In genomic region chr13:65843314-65843731, GRCh38 we compare ENCODE assay signal across 17 cellular contexts.
A peak's percentile ranks its signal among the peaks of the same experiment; 100 is the strongest.
DNase-seq lines count a peak whose midpoint lies in the region; ATAC-seq, FAIRE-seq and TF ChIP-seq lines count a peak whose summit lies in the region.
"Had no signal": no experiment of that assay in that cellular context is flagged by ENCODE, and none has a peak within 500 bp of the region (broad histone marks: within the 10 kb centered on the region; RNA-seq: fewer than 3 reads in every experiment).

No MANE protein-coding gene starts in this region.

- no peak for FAIRE-seq in H1 (lab: Jason Lieb, UNC)
- FAIRE-seq: GM12892, GM19239, H54, HTR-8/SVneo had no signal

- POLR2A ChIA-PET in H1 (lab: Charles Lee; ENCODE audit: partially characterized antibody) = no interaction called here

- H4K91ac ChIP-seq in H1 (replicated peaks; ENCODE audit: insufficient read length, low read length) = no peak overlapping the region

- TF ChIP-seq EP300 in H1 (IDR thresholded peaks at IDR 0.05; ENCODE audit: borderline replicate concordance in 1 of 2, low read depth in 2 of 2, low read length in 2 of 2) = no peak

- H3K27ac ChIP-seq in right cardiac atrium (ENCODE audit: low read length) (no peak overlapping the region), H1 (ENCODE audit: low read depth, low read length) (no peak overlapping the region)
- H3K27ac ChIP-seq: C4-2B had no signal

- no peak overlapping the region for H2BK120ac ChIP-seq in H1 (replicated peaks; ENCODE audit: low read depth, low read length)

- H3K36me3 ChIP-seq in H1 (ENCODE audit: control insufficient read depth in 2 of 4, insufficient read depth in 4 of 4, low read length in 3 of 4) = no peaks in the 10 kb centered on the region

- no peaks in the 10 kb centered on the region for H3K79me2 ChIP-seq in H1 (ENCODE audit: control insufficient read depth in 1 of 2, insufficient read depth in 2 of 2, low read length in 2 of 2)

- H3K4me3 ChIP-seq in right cardiac atrium (ENCODE audit: low read length) (no peak overlapping the region), H1 (ENCODE audit: extremely low read depth in 1 of 4, insufficient read depth in 2 of 4, low read depth in 3 of 4, low read length in 4 of 4) (no peak overlapping the region)

- no peak overlapping the region for H3K9ac ChIP-seq in H1 (replicated peaks in 1 of 4; ENCODE audit: extremely low read depth in 1 of 4, low read depth in 3 of 4, low read length in 3 of 4)

- H2BK20ac ChIP-seq in H1 (ENCODE audit: low read length) = no peak overlapping the region

- no peak overlapping the region for H2AK5ac ChIP-seq in H1 (ENCODE audit: low read depth, low read length)

- H3K4me2 ChIP-seq in H1 (ENCODE audit: insufficient read depth in 1 of 2, low read depth in 2 of 2, low read length in 2 of 2) = no peak overlapping the region

- H3K9me3 ChIP-seq in right cardiac atrium (ENCODE audit: control insufficient read depth, low read length) = no peaks in the 10 kb centered on the region
- no peaks in the 10 kb centered on the region; a peak in 1 of 4 replicates for H3K9me3 ChIP-seq in H1 (ENCODE audit: insufficient read depth in 2 of 2, low read depth in 1 of 2, low read length in 1 of 2)

- H4K20me1 ChIP-seq in H1 (replicated peaks in 1 of 2; ENCODE audit: control insufficient read depth in 1 of 2, insufficient read depth in 2 of 2, low read length in 2 of 2) = no peaks in the 10 kb centered on the region

- WGBS in right cardiac atrium = 88% methylated on average over 13 of the region's 13 CpGs
- WGBS in H1 (ENCODE audit: extremely low coverage in 1 of 2, insufficient coverage in 1 of 2, insufficient read length in 1 of 2, insufficient replicate concordance in 2 of 2, low coverage in 1 of 2, low lambda C conversion rate in 2 of 2, missing lambda C conversion rate in 1 of 2), 2 experiments = 99% methylated on average over 11 of the region's 13 CpGs; no CpG with 5 or more reads in 1 of the 2 experiments

- H3K14ac ChIP-seq in H1 (ENCODE audit: insufficient read length) = no peak overlapping the region

- H3K79me1 ChIP-seq in H1 (ENCODE audit: low read depth, low read length) = no peaks in the 10 kb centered on the region

- H4K5ac ChIP-seq in H1 (ENCODE audit: insufficient read length, low read depth, low read length) = no peak overlapping the region

- ATAC-seq in right cardiac atrium = no peak
- no peak for ATAC-seq in left ventricle myocardium superior
- no peak for ATAC-seq in left lobe of liver
- ATAC-seq: HCT116 had no signal

- H3K23ac ChIP-seq in H1 (ENCODE audit: insufficient read length) = no peak overlapping the region

- no peak overlapping the region for H3K4ac ChIP-seq in H1 (replicated peaks; ENCODE audit: insufficient read length, low read depth, low read length)

- no peak overlapping the region for H3K56ac ChIP-seq in H1 (replicated peaks; ENCODE audit: insufficient read length, low read depth, low read length)

- peak overlapping the region; percentile 47 for H4K8ac ChIP-seq in H1 (ENCODE audit: extremely low read depth, insufficient read depth, low read length)

- H3K18ac ChIP-seq in H1 (ENCODE audit: extremely low read depth, low read length) = no peak overlapping the region

- peak in 2 of 3 donors; percentile 18 to 37 for DNase-seq in right cardiac atrium
- no peak for DNase-seq in left ventricle myocardium superior
- no peak for DNase-seq in H1 (ENCODE audit: low read depth in 1 of 2, low spot score in 2 of 2)
- DNase-seq in myocyte (ENCODE audit: low read depth) = peak; percentile 38
- no peak for DNase-seq in left lobe of liver (ENCODE audit: low spot score)
- no peak for DNase-seq in NCI-H1436 treated with DMSO at 0.1 percent for 48 hours (lab: John Stamatoyannopoulos, UW)
- DNase-seq in NCI-H1436 (lab: John Stamatoyannopoulos, UW) = no peak
- DNase-seq: ACHN; CD4-positive, alpha-beta memory T cell; DND-41; GDM1 had no signal

- no peak overlapping the region for H2BK5ac ChIP-seq in H1 (ENCODE audit: low read depth, low read length)

- H2BK12ac ChIP-seq in H1 (ENCODE audit: low read depth, low read length) = no peak overlapping the region

- H3K27me3 ChIP-seq in right cardiac atrium (ENCODE audit: control insufficient read depth, insufficient read depth) = no peaks in the 10 kb centered on the region
- no peaks in the 10 kb centered on the region for H3K27me3 ChIP-seq in H1 (replicated peaks in 1 of 4; ENCODE audit: control insufficient read depth in 3 of 4, extremely low read depth in 1 of 4, insufficient read depth in 3 of 4, low read length in 3 of 4)

- intact Hi-C loops in right cardiac atrium (cut with DNase I) = no loop called here
- intact Hi-C loops in left ventricle myocardium superior (cut with micrococcal nuclease) = no loop called here

- H3K4me1 ChIP-seq in right cardiac atrium (ENCODE audit: control insufficient read depth, insufficient read depth, low read length) (no peaks in the 10 kb centered on the region), H1 (replicated peaks in 1 of 4; ENCODE audit: control insufficient read depth in 3 of 4, insufficient read depth in 4 of 4, low read length in 3 of 4) (no peaks in the 10 kb centered on the region)

- no peak for TF ChIP-seq RAD21 in H1 (IDR thresholded peaks at IDR 0.05 in 1 of 2, conservative IDR thresholded peaks at IDR 0.05 in 1 of 2; ENCODE audit: low read depth in 2 of 2, low read length in 2 of 2)

- no peaks in the 10 kb centered on the region for H3K23me2 ChIP-seq in H1 (ENCODE audit: low read depth, low read length)

- no peak for TF ChIP-seq CTCF in H1 (IDR thresholded peaks at IDR 0.05; ENCODE audit: control extremely low read depth in 1 of 3, insufficient read depth in 1 of 3, low read depth in 1 of 3, low read length in 3 of 3)

- CTCF ChIA-PET in H1 (lab: Charles Lee; ENCODE audit: partially characterized antibody) = interaction anchor here (0.8 to 1.3 kb wide), 3 partner anchors 13 to 96 kb away, joined by 3 to 4 read pairs (median 4); no protein-coding TSS in a partner anchor

- H2AFZ ChIP-seq in H1 (ENCODE audit: low read length) = no peak overlapping the region; the same call in 1 of the 2 replicates

- no peak for TF ChIP-seq POLR2A in H1 (IDR thresholded peaks at IDR 0.05; ENCODE audit: control extremely low read depth in 1 of 2, low read depth in 2 of 2, low read length in 2 of 2)

- H2BK15ac ChIP-seq in H1 (ENCODE audit: low read length) = no peak overlapping the region

TF ChIP-seq in H1, 55 proteins besides CTCF, POLR2A, EP300 and RAD21:
- no peak for TF ChIP-seq BRCA1 (IDR thresholded peaks at IDR 0.05; ENCODE audit: low read depth, low read length)
- no peak for TF ChIP-seq RXRA (IDR thresholded peaks at IDR 0.05; ENCODE audit: insufficient read depth, low read depth, low read length)
- TF ChIP-seq GTF2F1 (IDR thresholded peaks at IDR 0.05; ENCODE audit: borderline replicate concordance, low read depth, low read length) = no peak
- TF ChIP-seq, protein P1, sequence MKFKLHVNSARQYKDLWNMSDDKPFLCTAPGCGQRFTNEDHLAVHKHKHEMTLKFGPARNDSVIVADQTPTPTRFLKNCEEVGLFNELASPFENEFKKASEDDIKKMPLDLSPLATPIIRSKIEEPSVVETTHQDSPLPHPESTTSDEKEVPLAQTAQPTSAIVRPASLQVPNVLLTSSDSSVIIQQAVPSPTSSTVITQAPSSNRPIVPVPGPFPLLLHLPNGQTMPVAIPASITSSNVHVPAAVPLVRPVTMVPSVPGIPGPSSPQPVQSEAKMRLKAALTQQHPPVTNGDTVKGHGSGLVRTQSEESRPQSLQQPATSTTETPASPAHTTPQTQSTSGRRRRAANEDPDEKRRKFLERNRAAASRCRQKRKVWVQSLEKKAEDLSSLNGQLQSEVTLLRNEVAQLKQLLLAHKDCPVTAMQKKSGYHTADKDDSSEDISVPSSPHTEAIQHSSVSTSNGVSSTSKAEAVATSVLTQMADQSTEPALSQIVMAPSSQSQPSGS (IDR thresholded peaks at IDR 0.05; ENCODE audit: low read length) = no peak
- no peak for TF ChIP-seq NRF1 (IDR thresholded peaks at IDR 0.05; ENCODE audit: low read depth, low read length)
- TF ChIP-seq SRF (IDR thresholded peaks at IDR 0.05; ENCODE audit: low read depth, low read length) = no peak
- no peak for TF ChIP-seq HDAC2 (IDR thresholded peaks at IDR 0.05; ENCODE audit: borderline replicate concordance in 1 of 2, low read depth in 2 of 2, low read length in 2 of 2)
- no peak for TF ChIP-seq CEBPB (IDR thresholded peaks at IDR 0.05; ENCODE audit: low read depth, low read length)
- TF ChIP-seq HDAC6 (IDR thresholded peaks at IDR 0.05; ENCODE audit: low read depth, low read length) = no peak
- no peak for TF ChIP-seq SUZ12 (IDR thresholded peaks at IDR 0.05; ENCODE audit: low read length)
- TF ChIP-seq SIX5 (IDR thresholded peaks at IDR 0.05; ENCODE audit: low read depth, low read length) = no peak
- no peak for TF ChIP-seq PHF8 (conservative IDR thresholded peaks at IDR 0.05; ENCODE audit: low read depth, low read length)
- TF ChIP-seq BCL11A (IDR thresholded peaks at IDR 0.05; ENCODE audit: low read depth in 2 of 2, low read length in 2 of 2) = no peak

Comparison
In these comparisons a context has a peak if more than half of its experiments do, and no peak if none do; other contexts are left out.
1. DNase-seq: peak in right cardiac atrium (2 of 3) and myocyte (single experiment); none in left ventricle myocardium superior (single experiment), H1 (0 of 2), left lobe of liver (single experiment), NCI-H1436 treated with DMSO at 0.1 percent for 48 hours (single experiment) and NCI-H1436 (single experiment).